Comparison of ENCODE assay signal across 14 cellular contexts in genomic region chr6:90169328-90169886, GRCh38.
A peak's percentile ranks its signal among the peaks of the same experiment; 100 is the strongest.
DNase-seq lines count a peak whose midpoint lies in the region; ATAC-seq and TF ChIP-seq lines count a peak whose summit lies in the region.
"Had no signal": no experiment of that assay in that cellular context is flagged by ENCODE, and none has a peak within 500 bp of the region (broad histone marks: within the 10 kb centered on the region; RNA-seq: fewer than 3 reads in every experiment).

No MANE protein-coding gene starts in this region.

- no peak overlapping the region for H4K91ac ChIP-seq in neuronal stem cell (ENCODE audit: low read depth, low read length, poor library complexity)

- peaks cover 5% of the 10 kb centered on the region for H3K36me3 Mint-ChIP-seq in CD8-positive, alpha-beta T cell

- H4K8ac ChIP-seq in neuronal stem cell (ENCODE audit: low read depth, low read length) = no peak overlapping the region

- no peak overlapping the region for H3K18ac ChIP-seq in neuronal stem cell (ENCODE audit: low read length)

- H3K4me3 Mint-ChIP-seq in CD8-positive, alpha-beta T cell = no peak overlapping the region

- H2BK120ac ChIP-seq in neuronal stem cell (ENCODE audit: low read depth, low read length) = no peak overlapping the region

- POLR2A ChIA-PET in CD8-positive, alpha-beta T cell (lab: Charles Lee) = interaction anchor here (1.0 to 1.5 kb wide), 5 partner anchors 9 to 126 kb away, joined by 3 to 5 read pairs (median 3); no protein-coding TSS in a partner anchor
- POLR2A ChIA-PET in HEK293T (lab: Yijun Ruan, JAX) = interaction anchor here (1.0 kb wide), 1 partner anchor 8 kb away, joined by 3 read pairs; no protein-coding TSS in a partner anchor

- peaks cover 48% of the 10 kb centered on the region for H3K4me1 Mint-ChIP-seq in CD8-positive, alpha-beta T cell (ENCODE audit: low read depth)

- H3K27me3 Mint-ChIP-seq in CD8-positive, alpha-beta T cell (ENCODE audit: low read depth) = no peaks in the 10 kb centered on the region

- intact Hi-C loops in CD8-positive, alpha-beta T cell (cut with DNase I, micrococcal nuclease) = no loop called here

- H3K4me3 ChIP-seq in CD8-positive, alpha-beta T cell (ENCODE audit: low read depth, low read length) = no peak overlapping the region
- H3K4me3 ChIP-seq in neuronal stem cell (ENCODE audit: low read length in 2 of 2) = no peak overlapping the region
- H3K4me3 ChIP-seq: hepatocyte, lower lobe of right lung, pancreas had no signal

- no peak overlapping the region for H2BK12ac ChIP-seq in neuronal stem cell (ENCODE audit: low read length)

- no peak for DNase-seq in CD8-positive, alpha-beta T cell
- DNase-seq in RPMI7951 (ENCODE audit: low read depth) = peak; percentile 32
- peak; percentile 39 for DNase-seq in globus pallidus (ENCODE audit: low spot score)
- no peak for DNase-seq in neuronal stem cell (ENCODE audit: low spot score)
- DNase-seq in stimulated activated CD4-positive, alpha-beta T cell treated with anti-CD3 and anti-CD28 coated beads, Interleukin-4, amount 100 ng/mL, for 1 hour = no peak
- DNase-seq in HEK293T (ENCODE audit: extremely low spot score) = no peak
- no peak for DNase-seq in activated CD4-positive, CD25-positive, alpha-beta regulatory T cell (lab: John Stamatoyannopoulos, UW)
- DNase-seq: activated T-cell treated with anti-CD3 and anti-CD28 coated beads, Interleukin-2, amount 50 U/mL, for 48 hours; lower lobe of right lung; pancreas; stimulated activated CD4-positive, alpha-beta T cell treated with anti-CD3 and anti-CD28 coated beads, Interleukin-2, amount 100 ng/mL, for 24 hours had no signal

- WGBS in neuronal stem cell (ENCODE audit: extremely low coverage in 2 of 2, insufficient read length in 2 of 2, insufficient replicate concordance in 1 of 2), 2 donors = no CpG with 5 or more reads among the region's 4 CpGs

- no peak overlapping the region for H2AK5ac ChIP-seq in neuronal stem cell (ENCODE audit: low read depth, low read length)

- no peaks in the 10 kb centered on the region for H3K9me3 Mint-ChIP-seq in CD8-positive, alpha-beta T cell

- no peaks in the 10 kb centered on the region for H3K27me3 ChIP-seq in CD8-positive, alpha-beta T cell (ENCODE audit: insufficient read depth, low read length)
- no peaks in the 10 kb centered on the region for H3K27me3 ChIP-seq in neuronal stem cell (ENCODE audit: control insufficient read depth in 3 of 3, insufficient read depth in 3 of 3, low read depth in 1 of 3, low read length in 3 of 3)
- H3K27me3 ChIP-seq: hepatocyte, pancreas had no signal

- H2AFZ ChIP-seq in neuronal stem cell (ENCODE audit: low read length) = peak overlapping the region; percentile 10
- H2AFZ ChIP-seq: hepatocyte had no signal

- peaks cover 36% of the 10 kb centered on the region for H3K4me1 ChIP-seq in CD8-positive, alpha-beta T cell (ENCODE audit: insufficient read depth, low read length)
- peaks cover 3% of the 10 kb centered on the region in 2 donors for H3K4me1 ChIP-seq in neuronal stem cell (ENCODE audit: control insufficient read depth in 2 of 2, insufficient read depth in 1 of 2, low read depth in 1 of 2, low read length in 2 of 2)
- H3K4me1 ChIP-seq: lower lobe of right lung had no signal

- H3K14ac ChIP-seq in neuronal stem cell (ENCODE audit: low read length) = no peak overlapping the region

- no peaks in the 10 kb centered on the region for H3K9me3 ChIP-seq in CD8-positive, alpha-beta T cell (ENCODE audit: low read length)
- H3K9me3 ChIP-seq in neuronal stem cell (replicated peaks in 1 of 2; ENCODE audit: control insufficient read depth in 2 of 2, insufficient read depth in 1 of 2, low read depth in 1 of 2, low read length in 2 of 2) = peaks cover 0 to 8% of the 10 kb centered on the region in 2 donors
- H3K9me3 ChIP-seq: lower lobe of right lung, pancreas had no signal

- H3K27ac Mint-ChIP-seq in CD8-positive, alpha-beta T cell = peak overlapping the region; percentile 52

- no peaks in the 10 kb centered on the region for H3K36me3 ChIP-seq in CD8-positive, alpha-beta T cell (ENCODE audit: insufficient read depth, low read length)
- H3K36me3 ChIP-seq in neuronal stem cell (replicated peaks in 1 of 2; ENCODE audit: control insufficient read depth in 2 of 2, insufficient read depth in 2 of 2, low read length in 2 of 2) = no peaks in the 10 kb centered on the region
- H3K36me3 ChIP-seq: lower lobe of right lung, pancreas had no signal

- CTCF ChIA-PET in CD8-positive, alpha-beta T cell (lab: Charles Lee) = interaction anchor here (1.0 to 1.1 kb wide), 2 partner anchors 12 to 214 kb away, joined by 3 read pairs; no protein-coding TSS in a partner anchor
- CTCF ChIA-PET in HEK293T (lab: Yijun Ruan, JAX) = interaction anchor here (1.2 kb wide), 1 partner anchor 8 kb away, joined by 4 read pairs; no protein-coding TSS in a partner anchor

- no peak overlapping the region for H2BK15ac ChIP-seq in neuronal stem cell (ENCODE audit: low read length)

- no peak overlapping the region for H3K4me2 ChIP-seq in neuronal stem cell (ENCODE audit: insufficient read depth, low read length, poor library complexity, severe bottlenecking)
- H3K4me2 ChIP-seq: hepatocyte had no signal

- no peaks in the 10 kb centered on the region for H3K79me1 ChIP-seq in neuronal stem cell (ENCODE audit: low read depth, low read length)

- H3K4ac ChIP-seq in neuronal stem cell (ENCODE audit: low read length) = no peak overlapping the region

- H2BK5ac ChIP-seq in neuronal stem cell (ENCODE audit: low read length) = no peak overlapping the region

- H3K9ac ChIP-seq in neuronal stem cell (ENCODE audit: low read depth, low read length, poor library complexity) = no peak overlapping the region

- ATAC-seq in CD8-positive, alpha-beta T cell = no peak
- no peak for ATAC-seq in GM19455 (IDR thresholded peaks at IDR 0.05; ENCODE audit: unreplicated experiment)

- TF ChIP-seq CTCF in CD8-positive, alpha-beta T cell (IDR thresholded peaks at IDR 0.05) = no peak

- H3K23ac ChIP-seq in neuronal stem cell (ENCODE audit: low read depth, low read length, poor library complexity) = no peak overlapping the region

- no peak overlapping the region for H3K27ac ChIP-seq in CD8-positive, alpha-beta T cell (ENCODE audit: low read depth, low read length)
- H3K27ac ChIP-seq in neuronal stem cell (replicated peaks; ENCODE audit: low read length) = peak overlapping the region; percentile 30
- H3K27ac ChIP-seq: hepatocyte, HL-60, lower lobe of right lung had no signal

TF ChIP-seq in HEK293T, 16 proteins besides CTCF, POLR2A, EP300 and RAD21:
- TF ChIP-seq FOXK2 (IDR thresholded peaks at IDR 0.05) = no peak
- no peak for TF ChIP-seq FOXA1 (IDR thresholded peaks at IDR 0.05)
- no peak for TF ChIP-seq SUZ12 (IDR thresholded peaks at IDR 0.05)
- TF ChIP-seq FOXM1 (IDR thresholded peaks at IDR 0.05; ENCODE audit: borderline replicate concordance) = no peak
- TF ChIP-seq NFRKB (IDR thresholded peaks at IDR 0.05) = no peak
- no peak for TF ChIP-seq ARNT (IDR thresholded peaks at IDR 0.05)
- TF ChIP-seq LEF1 (IDR thresholded peaks at IDR 0.05; ENCODE audit: borderline replicate concordance) = no peak
- no peak for TF ChIP-seq L3MBTL2 (conservative IDR thresholded peaks at IDR 0.05)
- TF ChIP-seq TARDBP (IDR thresholded peaks at IDR 0.05) = no peak
- no peak for TF ChIP-seq CTBP1 (IDR thresholded peaks at IDR 0.05; ENCODE audit: borderline replicate concordance)
- TF ChIP-seq PKNOX1 (IDR thresholded peaks at IDR 0.05) = no peak
- no peak for TF ChIP-seq SP1 (IDR thresholded peaks at IDR 0.05)
- TF ChIP-seq ELF4 (IDR thresholded peaks at IDR 0.05) = no peak
- no peak for TF ChIP-seq ZNF384 (IDR thresholded peaks at IDR 0.05)
- TF ChIP-seq HDGF (IDR thresholded peaks at IDR 0.05; ENCODE audit: borderline replicate concordance) = no peak
- no peak for TF ChIP-seq BHLHE40 (IDR thresholded peaks at IDR 0.05; ENCODE audit: borderline replicate concordance)

Comparison
In these comparisons a context has a peak if more than half of its experiments do, and no peak if none do; other contexts are left out.
1. DNase-seq: peak in RPMI7951 (single experiment) and globus pallidus (single experiment); none in CD8-positive, alpha-beta T cell (0 of 7), neuronal stem cell (single experiment), stimulated activated CD4-positive, alpha-beta T cell treated with anti-CD3 and anti-CD28 coated beads, Interleukin-4, amount 100 ng/mL, for 1 hour (single experiment), HEK293T (single experiment) and activated CD4-positive, CD25-positive, alpha-beta regulatory T cell (0 of 4).